ENCODE assay signal across 16 cellular contexts in genomic region chr2:79713131-79713785, GRCh38.
"Had no signal": no experiment of that assay in that cellular context is flagged by ENCODE, and none has a peak within 500 bp of the region (broad histone marks: within the 10 kb centered on the region; RNA-seq: fewer than 3 reads in every experiment).

No MANE protein-coding gene starts in this region.

- H3K27me3 ChIP-seq: gastrocnemius medialis, tibial artery, vagina had no signal

- H3K9me3 ChIP-seq: gastrocnemius medialis, tibial artery, vagina had no signal

- H3K4me2 ChIP-seq: smooth muscle cell had no signal

- H3K27ac Mint-ChIP-seq: activated CD4-positive, alpha-beta T cell treated with anti-CD3 and anti-CD28 coated beads, Interleukin-2, amount 10 ng/mL, durations not matched to agents 7 days and 5 days; activated naive CD4-positive, alpha-beta T cell treated with anti-CD3 and anti-CD28 coated beads for 36 hours; naive thymus-derived CD4-positive, alpha-beta T cell; stimulated activated memory B cell treated with anti-CD40 and anti-IgM and Interleukin-4, amounts not matched to agents 10 μg/mL and 1 μg/mL and 100 μg/mL, for 72 hours had no signal

- H3K36me3 Mint-ChIP-seq: stimulated activated memory B cell treated with anti-CD40 and anti-IgM and Interleukin-4, amounts not matched to agents 10 μg/mL and 1 μg/mL and 100 μg/mL, for 72 hours had no signal

- DNase-seq: activated CD4-positive, alpha-beta T cell treated with anti-CD3 and anti-CD28 coated beads, Interleukin-2, amount 10 ng/mL, durations not matched to agents 7 days and 5 days; activated CD4-positive, CD25-positive, alpha-beta regulatory T cell; activated CD8-positive, alpha-beta memory T cell treated with anti-CD3 and anti-CD28 coated beads for 24 hours; activated naive CD4-positive, alpha-beta T cell treated with anti-CD3 and anti-CD28 coated beads for 36 hours; cortex of kidney; effector memory CD4-positive, alpha-beta T cell; gastrocnemius medialis; kidney glomerular epithelial cell; midbrain; naive thymus-derived CD4-positive, alpha-beta T cell; right cardiac atrium; tibial artery had no signal

- H3K4me3 Mint-ChIP-seq: activated CD4-positive, alpha-beta T cell treated with anti-CD3 and anti-CD28 coated beads, Interleukin-2, amount 10 ng/mL, durations not matched to agents 7 days and 5 days; activated naive CD4-positive, alpha-beta T cell treated with anti-CD3 and anti-CD28 coated beads for 36 hours; central memory CD8-positive, alpha-beta T cell; naive thymus-derived CD4-positive, alpha-beta T cell; stimulated activated memory B cell treated with anti-CD40 and anti-IgM and Interleukin-4, amounts not matched to agents 10 μg/mL and 1 μg/mL and 100 μg/mL, for 72 hours had no signal

- H3K36me3 ChIP-seq: gastrocnemius medialis, tibial artery, vagina had no signal

- H3K27ac ChIP-seq: gastrocnemius medialis, tibial artery, vagina had no signal

- H3K4me3 ChIP-seq: gastrocnemius medialis, smooth muscle cell, tibial artery, vagina had no signal

- ATAC-seq: gastrocnemius medialis; naive thymus-derived CD4-positive, alpha-beta T cell; right cardiac atrium; stimulated activated memory B cell treated with anti-CD40 and anti-IgM and Interleukin-4, amounts not matched to agents 10 μg/mL and 1 μg/mL and 100 μg/mL, for 72 hours had no signal

- H3K4me1 Mint-ChIP-seq: activated CD4-positive, alpha-beta T cell treated with anti-CD3 and anti-CD28 coated beads, Interleukin-2, amount 10 ng/mL, durations not matched to agents 7 days and 5 days; central memory CD8-positive, alpha-beta T cell; naive thymus-derived CD4-positive, alpha-beta T cell; stimulated activated memory B cell treated with anti-CD40 and anti-IgM and Interleukin-4, amounts not matched to agents 10 μg/mL and 1 μg/mL and 100 μg/mL, for 72 hours had no signal

- H3K4me1 ChIP-seq: gastrocnemius medialis, tibial artery, vagina had no signal

- H3K27me3 Mint-ChIP-seq: activated CD4-positive, alpha-beta T cell treated with anti-CD3 and anti-CD28 coated beads, Interleukin-2, amount 10 ng/mL, durations not matched to agents 7 days and 5 days; central memory CD8-positive, alpha-beta T cell; naive thymus-derived CD4-positive, alpha-beta T cell; stimulated activated memory B cell treated with anti-CD40 and anti-IgM and Interleukin-4, amounts not matched to agents 10 μg/mL and 1 μg/mL and 100 μg/mL, for 72 hours had no signal
